In the genomic region with DNA sequence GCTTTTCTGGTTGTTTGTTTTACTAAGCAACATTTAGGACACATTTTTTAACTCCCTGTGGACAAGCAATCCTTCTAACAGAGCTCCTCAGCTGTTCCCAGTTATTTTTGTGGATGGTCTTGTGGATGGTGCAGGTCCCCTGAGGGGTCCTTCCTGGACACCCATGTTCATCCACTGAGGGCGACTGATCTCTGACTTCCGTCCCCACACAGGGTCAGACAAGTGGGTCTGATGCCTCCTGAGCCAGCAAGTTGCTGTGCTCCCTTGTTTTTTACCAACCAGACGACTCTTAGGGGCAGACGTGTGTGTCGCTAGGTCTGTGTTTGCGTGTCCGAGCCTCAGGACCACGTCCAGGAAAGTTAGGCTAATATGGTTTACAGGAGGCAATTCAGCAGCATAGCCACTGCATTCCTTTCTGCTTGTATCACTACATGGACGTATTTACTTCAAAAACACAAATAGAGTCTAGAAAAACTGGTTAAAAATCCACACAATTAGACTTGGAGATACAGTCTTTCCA, we compare ENCODE assay signal across 10 cellular contexts.
DNase-seq lines count a peak whose midpoint lies in the region; ATAC-seq, FAIRE-seq and TF ChIP-seq lines count a peak whose summit lies in the region.
"Had no signal": no experiment of that assay in that cellular context is flagged by ENCODE, and none has a peak within 500 bp of the region (broad histone marks: within the 10 kb centered on the region; RNA-seq: fewer than 3 reads in every experiment).

No MANE protein-coding gene starts in this region.

- SMC1A ChIA-PET in GM12878 (lab: Charles Lee; ENCODE audit: uncharacterized antibody, unreplicated experiment), result no interaction called here

- H3K4me1 ChIP-seq in GM12878 (ENCODE audit: control insufficient read depth, insufficient read depth, low read length) (no peaks in the 10 kb centered on the region), right cardiac atrium (ENCODE audit: control insufficient read depth, insufficient read depth, low read length) (peaks cover 4% of the 10 kb centered on the region), psoas muscle (peaks cover 5% of the 10 kb centered on the region)

- 88% methylated on average over 9 of the region's 9 CpGs for WGBS in GM12878 (ENCODE audit: insufficient coverage, insufficient replicate concordance, low lambda C conversion rate, missing lambda C conversion rate)
- 53% methylated on average over 9 of the region's 9 CpGs for WGBS in right cardiac atrium
- WGBS in psoas muscle, 3 donors, result 34 to 45% (median 40%) methylated on average over 9 of the region's 9 CpGs

- CTCF ChIA-PET in GM12878 (lab: Yijun Ruan, JAX), result interaction anchor here (0.6 kb wide), 1 partner anchor 57 kb away, joined by 5 read pairs; no protein-coding TSS in a partner anchor

- H3K9me3 ChIP-seq in GM12878 (replicated peaks; ENCODE audit: control insufficient read depth, insufficient read depth, low read length), result peaks cover 2% of the 10 kb centered on the region
- H3K9me3 ChIP-seq in right cardiac atrium (ENCODE audit: control insufficient read depth, low read length), result no peaks in the 10 kb centered on the region
- peaks cover 15% of the 10 kb centered on the region for H3K9me3 ChIP-seq in psoas muscle

- peak; percentile 71 for DNase-seq in AG08396 (ENCODE audit: low spot score)
- no peak for DNase-seq in GM12878 (ENCODE audit: low read depth, low spot score)
- DNase-seq in right cardiac atrium, result no peak
- DNase-seq in psoas muscle, result no peak
- DNase-seq in GDM1 (lab: John Stamatoyannopoulos, UW), result no peak
- no peak for DNase-seq in effector CD4-positive, alpha-beta T cell
- no peak for DNase-seq in activated T-cell treated with anti-CD3 and anti-CD28 coated beads, Interleukin-2, amount 50 U/mL, for 1 hour
- DNase-seq: NCI-H1694 treated with DMSO at 0.1 percent for 48 hours had no signal

- RAD21 ChIA-PET in GM12878 (lab: Charles Lee; ENCODE audit: unreplicated experiment), result no interaction called here

- H4K20me1 ChIP-seq in GM12878 (ENCODE audit: control insufficient read depth, insufficient read depth), result no peaks in the 10 kb centered on the region

- H3K9ac ChIP-seq in GM12878 (ENCODE audit: control insufficient read depth, insufficient read depth, low read length), result no peak overlapping the region

- no peak for ATAC-seq in GM12878
- ATAC-seq in right cardiac atrium, result peak; percentile 60 to 62
- ATAC-seq in psoas muscle, result peak in 3 of 4 donors; percentile 21 to 50 (median 46)
- no peak for ATAC-seq in HG02973 (IDR thresholded peaks at IDR 0.05; ENCODE audit: unreplicated experiment)

- in situ Hi-C loops in GM12878 (cut with MboI), result no loop called here

- H3K36me3 ChIP-seq in GM12878 (ENCODE audit: control insufficient read depth in 2 of 2, insufficient read depth in 2 of 2, low read length in 1 of 2), result no peaks in the 10 kb centered on the region
- no peaks in the 10 kb centered on the region for H3K36me3 ChIP-seq in psoas muscle (ENCODE audit: insufficient read depth in 1 of 2, low read depth in 1 of 2)

- intact Hi-C loops in GM12878 (cut with micrococcal nuclease; ENCODE audit: unreplicated experiment), result no loop called here
- intact Hi-C loops in right cardiac atrium (cut with DNase I), result no loop called here
- intact Hi-C loops in psoas muscle (cut with DNase I), result no loop called here

- TF ChIP-seq POLR2A in GM12878 (IDR thresholded peaks at IDR 0.05; ENCODE audit: low read depth, low read length), result no peak

- no peak overlapping the region for H2AFZ ChIP-seq in GM12878 (ENCODE audit: control insufficient read depth, low read depth, low read length)

- no peak overlapping the region for H3K4me2 ChIP-seq in GM12878 (ENCODE audit: control insufficient read depth, insufficient read depth)

- FAIRE-seq in GM12878 (lab: Jason Lieb, UNC), result peak; percentile 13

- POLR2A ChIA-PET in GM12878 (lab: Charles Lee), result no interaction called here

- H3K27ac ChIP-seq in GM12878 (ENCODE audit: control insufficient read depth, insufficient read depth) (no peak overlapping the region), right cardiac atrium (ENCODE audit: low read length) (peak overlapping the region; percentile 80), psoas muscle (peak overlapping the region; percentile 54)

- no peaks in the 10 kb centered on the region for H3K79me2 ChIP-seq in GM12878 (ENCODE audit: control insufficient read depth, insufficient read depth, low read length)

- no peak for TF ChIP-seq CTCF in GM12878 (IDR thresholded peaks at IDR 0.05 in 2 of 3, conservative IDR thresholded peaks at IDR 0.05 in 1 of 3; ENCODE audit: control insufficient read depth in 2 of 3, extremely low read depth in 1 of 3, insufficient read depth in 1 of 3, low read depth in 3 of 3, low read length in 3 of 3)
- no peak for TF ChIP-seq CTCF in psoas muscle (IDR thresholded peaks at IDR 0.05)

- TF ChIP-seq EP300 in GM12878 (IDR thresholded peaks at IDR 0.05; ENCODE audit: borderline replicate concordance in 1 of 2, control insufficient read depth in 1 of 2, low read depth in 2 of 2, low read length in 2 of 2), result no peak

- no peak for TF ChIP-seq RAD21 in GM12878 (IDR thresholded peaks at IDR 0.05; ENCODE audit: insufficient read depth, low read depth, low read length)

- H3K27me3 ChIP-seq in GM12878 (replicated peaks in 1 of 2; ENCODE audit: control insufficient read depth in 2 of 2, insufficient read depth in 2 of 2, low read length in 1 of 2), result no peaks in the 10 kb centered on the region
- H3K27me3 ChIP-seq in right cardiac atrium (ENCODE audit: control insufficient read depth, insufficient read depth), result no peaks in the 10 kb centered on the region
- no peaks in the 10 kb centered on the region for H3K27me3 ChIP-seq in psoas muscle (ENCODE audit: insufficient read depth in 3 of 3, low read length in 2 of 3)

- BruUV-seq in GM12878 (replicated peaks; lab: Mats Ljungman, UMichigan), result no TSS peak

- H3K4me3 ChIP-seq in GM12878 (no peak overlapping the region), right cardiac atrium (ENCODE audit: low read length) (no peak overlapping the region), psoas muscle (no peak overlapping the region)
- H3K4me3 ChIP-seq: lung had no signal

TF ChIP-seq in GM12878, 131 proteins besides CTCF, POLR2A, EP300 and RAD21:
- TF ChIP-seq JUND (IDR thresholded peaks at IDR 0.05; ENCODE audit: low read depth, low read length) (no peak), TAF1 (IDR thresholded peaks at IDR 0.05; ENCODE audit: borderline replicate concordance, low read depth, low read length) (no peak), CREM (IDR thresholded peaks at IDR 0.05; ENCODE audit: low read depth) (no peak), NR2C1 (IDR thresholded peaks at IDR 0.05) (no peak), CHD1 (IDR thresholded peaks at IDR 0.05; ENCODE audit: low read depth, low read length) (no peak), KLF5 (IDR thresholded peaks at IDR 0.05; ENCODE audit: partially characterized antibody) (no peak), ZNF384 (IDR thresholded peaks at IDR 0.05; ENCODE audit: borderline replicate concordance, low read depth, low read length) (no peak), STAT3 (IDR thresholded peaks at IDR 0.05; ENCODE audit: low read depth, low read length) (no peak), KDM1A (IDR thresholded peaks at IDR 0.05; ENCODE audit: borderline replicate concordance) (no peak), RB1 (IDR thresholded peaks at IDR 0.05; ENCODE audit: borderline replicate concordance) (no peak), WRNIP1 (IDR thresholded peaks at IDR 0.05; ENCODE audit: borderline replicate concordance, low read depth, low read length) (no peak), EZH2 (IDR thresholded peaks at IDR 0.05; ENCODE audit: borderline replicate concordance, control insufficient read depth, low read depth, low read length) (no peak), GATAD2B (conservative IDR thresholded peaks at IDR 0.05; ENCODE audit: low read depth) (no peak)

Comparison
In these comparisons a context has a peak if more than half of its experiments do, and no peak if none do; other contexts are left out.
1. ATAC-seq: peak in right cardiac atrium (2 of 2) and psoas muscle (3 of 4); none in GM12878 (single experiment) and HG02973 (single experiment).